Comparison of ENCODE assay signal across 15 cellular contexts in the genomic region with DNA sequence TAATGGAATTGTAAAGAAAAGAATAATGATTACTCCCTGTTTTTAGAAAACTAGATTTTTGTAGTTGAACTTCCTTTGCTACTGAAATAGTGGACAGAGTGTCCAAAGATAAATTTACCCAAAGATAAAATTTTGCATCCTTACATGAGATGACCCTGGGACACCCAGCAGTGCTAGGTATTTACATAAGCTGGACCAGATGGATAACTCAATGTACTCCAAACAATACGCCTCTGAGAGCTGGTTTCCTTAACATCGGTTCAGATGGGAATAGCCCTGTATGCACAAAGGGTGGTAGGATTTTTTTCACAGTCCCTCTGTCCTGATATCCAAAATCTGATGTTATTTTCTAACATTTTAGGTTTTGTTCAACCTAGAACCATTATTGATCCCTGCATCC.
DNase-seq lines count a peak whose midpoint lies in the region; ATAC-seq and TF ChIP-seq lines count a peak whose summit lies in the region.
"Had no signal": no experiment of that assay in that cellular context is flagged by ENCODE, and none has a peak within 500 bp of the region (broad histone marks: within the 10 kb centered on the region; RNA-seq: fewer than 3 reads in every experiment).

No MANE protein-coding gene starts in this region.

- H3K4me3 ChIP-seq in right atrium auricular region = no peak overlapping the region
- no peak overlapping the region for H3K4me3 ChIP-seq in coronary artery
- H3K4me3 ChIP-seq in thoracic aorta = no peak overlapping the region
- H3K4me3 ChIP-seq: GM12878, GM23338 had no signal

- H3K9me3 ChIP-seq in right atrium auricular region (no peaks in the 10 kb centered on the region), thoracic aorta (no peaks in the 10 kb centered on the region)

- peak overlapping the region; percentile 72 to 78 for H3K27ac ChIP-seq in right atrium auricular region
- H3K27ac ChIP-seq in coronary artery = peak overlapping the region; percentile 36 to 87
- peak overlapping the region; percentile 95 to 97 for H3K27ac ChIP-seq in thoracic aorta

- intact Hi-C loops in Right ventricle myocardium superior (cut with DNase I) = no loop called here

- peaks cover 7% of the 10 kb centered on the region for H3K27me3 Mint-ChIP-seq in progenitor cell of endocrine pancreas

- H3K4me3 Mint-ChIP-seq in progenitor cell of endocrine pancreas (ENCODE audit: low read depth) = no peak overlapping the region
- H3K4me3 Mint-ChIP-seq: B cell; CD8-positive, alpha-beta T cell; GM23338 had no signal

- H3K36me3 Mint-ChIP-seq in progenitor cell of endocrine pancreas (ENCODE audit: insufficient read depth) = peaks cover 3% of the 10 kb centered on the region
- H3K36me3 Mint-ChIP-seq: CD8-positive, alpha-beta T cell had no signal

- ATAC-seq in Right ventricle myocardium superior (ENCODE audit: poor library complexity) (no peak), thoracic aorta (ENCODE audit: insufficient number of reproducible peaks, low FRiP score, low read depth) (no peak)
- ATAC-seq: CD8-positive, alpha-beta T cell; GM12878; GM23338 had no signal

- H3K27ac Mint-ChIP-seq in progenitor cell of endocrine pancreas = no peak overlapping the region
- H3K27ac Mint-ChIP-seq: B cell; CD8-positive, alpha-beta T cell; GM23338 had no signal

- H3K36me3 ChIP-seq in right atrium auricular region = no peaks in the 10 kb centered on the region
- H3K36me3 ChIP-seq in thoracic aorta = no peaks in the 10 kb centered on the region

- TF ChIP-seq CTCF in right atrium auricular region (IDR thresholded peaks at IDR 0.05) (no peak), coronary artery (IDR thresholded peaks at IDR 0.05) (no peak), thoracic aorta (IDR thresholded peaks at IDR 0.05) (no peak), progenitor cell of endocrine pancreas (IDR thresholded peaks at IDR 0.05; ENCODE audit: unreplicated experiment) (no peak)

- H3K4me1 Mint-ChIP-seq in progenitor cell of endocrine pancreas (ENCODE audit: low read depth) = peaks cover 21% of the 10 kb centered on the region

- peaks cover 0 to 13% of the 10 kb centered on the region in 2 donors for H3K4me1 ChIP-seq in right atrium auricular region
- peaks cover 19 to 45% of the 10 kb centered on the region in 2 donors for H3K4me1 ChIP-seq in thoracic aorta (ENCODE audit: control insufficient read depth in 1 of 2, low read depth in 2 of 2)

- no peak for DNase-seq in right atrium auricular region (ENCODE audit: low spot score)
- DNase-seq in Right ventricle myocardium superior = no peak
- DNase-seq in coronary artery (ENCODE audit: low spot score) = no peak
- no peak for DNase-seq in thoracic aorta (ENCODE audit: low spot score)
- DNase-seq in inferior parietal cortex (ENCODE audit: extremely low spot score) = no peak
- no peak for DNase-seq in progenitor cell of endocrine pancreas (ENCODE audit: low spot score, unreplicated experiment)
- DNase-seq: Calu3; CD8-positive, alpha-beta T cell; DND-41; EL; HCEC 1CT had no signal

- H3K27me3 ChIP-seq in right atrium auricular region (no peaks in the 10 kb centered on the region), thoracic aorta (replicated peaks; ENCODE audit: insufficient read depth) (no peaks in the 10 kb centered on the region)
- H3K27me3 ChIP-seq: BLaER1 treated with 17β-estradiol and CSF1 and Interleukin-3, amounts not matched to agents 10 nM and 100 nM had no signal

- peaks cover 10% of the 10 kb centered on the region for H3K9me3 Mint-ChIP-seq in progenitor cell of endocrine pancreas (ENCODE audit: low read depth)
